ENCODE assay signal across 9 cellular contexts in genomic region chr2:27117995-27118524, GRCh38. TPM values are rescaled to one million over a fixed set of nuclear protein-coding genes. Genes with fewer than 3 reads are reported as not detected.
DNase-seq lines count a peak whose midpoint lies in the region; ATAC-seq and TF ChIP-seq lines count a peak whose summit lies in the region.
"Had no signal": no experiment of that assay in that cellular context is flagged by ENCODE, and none has a peak within 500 bp of the region (broad histone marks: within the 10 kb centered on the region; RNA-seq: fewer than 3 reads in every experiment).

No MANE protein-coding gene starts in this region.

- H4K20me1 ChIP-seq in fibroblast of lung (ENCODE audit: control insufficient read depth, extremely low read depth, insufficient read depth, low read length) = no peaks in the 10 kb centered on the region

- no peak overlapping the region for H3K9ac ChIP-seq in fibroblast of lung (ENCODE audit: insufficient read depth, low read length)

- peak; percentile 31 for ATAC-seq in Panc1
- no peak for ATAC-seq in gastrocnemius medialis

- H3K36me3 ChIP-seq in Panc1 (ENCODE audit: control insufficient read depth, insufficient read depth, low read length) (no peaks in the 10 kb centered on the region), fibroblast of lung (ENCODE audit: control insufficient read depth, insufficient read depth, low read length) (no peaks in the 10 kb centered on the region), gastrocnemius medialis (no peaks in the 10 kb centered on the region)

- no peaks in the 10 kb centered on the region for H3K9me3 ChIP-seq in Panc1 (ENCODE audit: control insufficient read depth, insufficient read depth, low read depth, low read length)
- H3K9me3 ChIP-seq in fibroblast of lung (ENCODE audit: control insufficient read depth, insufficient read depth, low read depth, low read length) = no peaks in the 10 kb centered on the region
- H3K9me3 ChIP-seq in gastrocnemius medialis = no peaks in the 10 kb centered on the region

- H3K79me2 ChIP-seq in fibroblast of lung (ENCODE audit: control insufficient read depth, insufficient read depth, low read length) = no peaks in the 10 kb centered on the region

- H3K4me3 ChIP-seq in Panc1 (ENCODE audit: low read depth in 2 of 2, low read length in 2 of 2) (peak overlapping the region; percentile 54 to 64), fibroblast of lung (replicated peaks in 1 of 4; ENCODE audit: control extremely low read depth in 1 of 4, insufficient read depth in 1 of 4, low read depth in 3 of 4, low read length in 4 of 4) (peak overlapping the region; percentile 6 to 50 (median 42)), gastrocnemius medialis (peak overlapping the region; percentile 38 to 57 (median 48))

- CTCF ChIA-PET in Panc1 (lab: Charles Lee) = interaction anchor here (0.6 kb wide), 1 partner anchor 36 kb away, joined by 4 read pairs; no protein-coding TSS in a partner anchor

- in situ Hi-C loops in Panc1 (cut with HindIII; ENCODE audit: low pct_unique_long_range_greater_than_20kb, low sequenced_read_pairs) = no loop called here
- in situ Hi-C loops in gastrocnemius medialis (cut with MboI; ENCODE audit: low sequenced_read_pairs in 4 of 4) = no loop called here

- BruUV-seq in Panc1 (replicated peaks; lab: Mats Ljungman, UMichigan) = no TSS peak

- H2AFZ ChIP-seq in fibroblast of lung (ENCODE audit: low read length) = no peak overlapping the region

- TF ChIP-seq POLR2A in gastrocnemius medialis (IDR thresholded peaks at IDR 0.05) = no peak

- intact Hi-C loops in Panc1 (cut with micrococcal nuclease; ENCODE audit: unreplicated experiment) = no loop called here
- intact Hi-C loops in gastrocnemius medialis (cut with DNase I; ENCODE audit: low total_unique reads) = no loop called here

- DNase-seq in GM03348 (ENCODE audit: low spot score) (peak; percentile 18), Panc1 (ENCODE audit: low read depth, low spot score) (no peak), fibroblast of lung (ENCODE audit: low read depth in 2 of 2) (no peak), gastrocnemius medialis (no peak), HuH-7.5 (ENCODE audit: low spot score) (no peak), NCI-H69 (lab: John Stamatoyannopoulos, UW) (no peak), GM19240 (ENCODE audit: insufficient read length, low spot score) (no peak)
- DNase-seq: midbrain had no signal

- POLR2A ChIA-PET in Panc1 (lab: Charles Lee) = interaction anchor here (0.6 kb wide), 1 partner anchor 94 kb away, joined by 4 read pairs; the partner anchor contains the start of gene SLC5A6

- H3K27ac ChIP-seq in Panc1 (ENCODE audit: low read length) (no peak overlapping the region), fibroblast of lung (ENCODE audit: insufficient read depth, low read length) (no peak overlapping the region), gastrocnemius medialis (no peak overlapping the region)

- H3K4me2 ChIP-seq in fibroblast of lung (ENCODE audit: extremely low read depth, insufficient read depth, low read length) = peak overlapping the region; percentile 88

- H3K27me3 ChIP-seq in Panc1 (ENCODE audit: control insufficient read depth, insufficient read depth, low read length) = no peaks in the 10 kb centered on the region; the same call in 1 of the 2 replicates
- peaks cover 38% of the 10 kb centered on the region for H3K27me3 ChIP-seq in fibroblast of lung (ENCODE audit: control insufficient read depth, insufficient read depth, low read length)
- H3K27me3 ChIP-seq in gastrocnemius medialis = peaks cover 0 to 5% (median 0%) of the 10 kb centered on the region in 3 donors

- TF ChIP-seq CTCF in Panc1 (IDR thresholded peaks at IDR 0.05) (no peak), fibroblast of lung (conservative IDR thresholded peaks at IDR 0.05 in 1 of 2, IDR thresholded peaks at IDR 0.05 in 1 of 2; ENCODE audit: low read depth in 1 of 2, low read length in 2 of 2) (no peak), gastrocnemius medialis (IDR thresholded peaks at IDR 0.05 in 4 of 5, conservative IDR thresholded peaks at IDR 0.05 in 1 of 5) (no peak)

- peaks cover 4% of the 10 kb centered on the region for H3K4me1 ChIP-seq in Panc1 (ENCODE audit: control insufficient read depth, insufficient read depth, low read length)
- no peaks in the 10 kb centered on the region for H3K4me1 ChIP-seq in fibroblast of lung (ENCODE audit: control insufficient read depth, extremely low read depth, insufficient read depth, low read length)
- peaks cover 6 to 12% of the 10 kb centered on the region in 2 donors for H3K4me1 ChIP-seq in gastrocnemius medialis

RNA-seq across cellular contexts. Expression of gene CGREF1, which starts 0.9 kb away (rescaled TPM):
- total RNA-seq in Panc1 (2021; ENCODE audit: unreplicated experiment) (10.1 TPM), fibroblast of lung (2.3 and 10.0 TPM in 2 replicates), gastrocnemius medialis (1 to 10 TPM; 1.2 to 7.1 (median 4.3) TPM)
- polyA plus RNA-seq in Panc1 (2012; ENCODE audit: insufficient read length) = 16.8 TPM
- polyA plus RNA-seq in fibroblast of lung = 1.5 and 1.9 TPM in 2 replicates
- 2.1 and 2.6 TPM in 2 replicates for polyA plus RNA-seq in fibroblast of lung (2012)
- polyA minus RNA-seq in fibroblast of lung (ENCODE audit: low replicate concordance) = 1.1 TPM in 1 of 2 replicates, not detected in the other

RNA-seq across cellular contexts. Expression of gene ABHD1, which starts 5.6 kb away (rescaled TPM):
- total RNA-seq in Panc1 (2021; ENCODE audit: unreplicated experiment) = 0.46 TPM
- polyA plus RNA-seq in Panc1 (2012; ENCODE audit: insufficient read length) = 1.5 TPM
- 0.17 and 0.26 TPM in 2 replicates for total RNA-seq in fibroblast of lung
- polyA plus RNA-seq in fibroblast of lung = 0.08 and 0.10 TPM in 2 replicates
- 0.32 TPM in 1 of 2 replicates, not detected in the other for polyA plus RNA-seq in fibroblast of lung (2012)
- polyA minus RNA-seq in fibroblast of lung (ENCODE audit: low replicate concordance) = 0.52 TPM in 1 of 2 replicates, not detected in the other
- 1 to 10 TPM in 3 of 4 donors, under 1 TPM in 1; 0.61 to 2.3 (median 1.2) TPM for total RNA-seq in gastrocnemius medialis

RNA-seq across cellular contexts. Expression of gene PREB, which starts 16.4 kb away (rescaled TPM):
- total RNA-seq in Panc1 (2021; ENCODE audit: unreplicated experiment) (60.9 TPM), fibroblast of lung (36.0 and 39.8 TPM in 2 replicates), gastrocnemius medialis (100 to 1,000 TPM; 117 to 197 (median 154) TPM)
- 56.9 TPM for polyA plus RNA-seq in Panc1 (2012; ENCODE audit: insufficient read length)
- 42.9 and 48.5 TPM in 2 replicates for polyA plus RNA-seq in fibroblast of lung
- 36.3 and 46.3 TPM in 2 replicates for polyA plus RNA-seq in fibroblast of lung (2012)
- polyA minus RNA-seq in fibroblast of lung (ENCODE audit: low replicate concordance) = 113 and 172 TPM in 2 replicates

RNA-seq across cellular contexts. Expression of gene PRR30, which starts 21.1 kb away (rescaled TPM):
- total RNA-seq in Panc1 (2021; ENCODE audit: unreplicated experiment) (not detected), fibroblast of lung (not detected in 2 replicates), gastrocnemius medialis (not detected)
- not detected for polyA plus RNA-seq in Panc1 (2012; ENCODE audit: insufficient read length)
- not detected in 2 replicates for polyA plus RNA-seq in fibroblast of lung
- polyA plus RNA-seq in fibroblast of lung (2012) = not detected in 2 replicates
- polyA minus RNA-seq in fibroblast of lung (ENCODE audit: low replicate concordance) = not detected in 2 replicates
- polyA plus RNA-seq: adipose tissue had no signal

RNA-seq across cellular contexts. Expression of gene TCF23, which starts 30.7 kb away (rescaled TPM):
- total RNA-seq in Panc1 (2021; ENCODE audit: unreplicated experiment) (0.03 TPM), fibroblast of lung (under 0.01 TPM in 1 of 2 replicates, not detected in the other), gastrocnemius medialis (under 1 TPM in 1 of 4 donors, not detected in 3; 0.20 TPM)
- polyA plus RNA-seq in Panc1 (2012; ENCODE audit: insufficient read length) = 0.05 TPM
- polyA plus RNA-seq in fibroblast of lung = not detected in 2 replicates
- polyA plus RNA-seq in fibroblast of lung (2012) = not detected in 2 replicates
- polyA minus RNA-seq in fibroblast of lung (ENCODE audit: low replicate concordance) = not detected in 2 replicates
